Comparison of ENCODE assay signal across 10 cellular contexts in the genomic region with DNA sequence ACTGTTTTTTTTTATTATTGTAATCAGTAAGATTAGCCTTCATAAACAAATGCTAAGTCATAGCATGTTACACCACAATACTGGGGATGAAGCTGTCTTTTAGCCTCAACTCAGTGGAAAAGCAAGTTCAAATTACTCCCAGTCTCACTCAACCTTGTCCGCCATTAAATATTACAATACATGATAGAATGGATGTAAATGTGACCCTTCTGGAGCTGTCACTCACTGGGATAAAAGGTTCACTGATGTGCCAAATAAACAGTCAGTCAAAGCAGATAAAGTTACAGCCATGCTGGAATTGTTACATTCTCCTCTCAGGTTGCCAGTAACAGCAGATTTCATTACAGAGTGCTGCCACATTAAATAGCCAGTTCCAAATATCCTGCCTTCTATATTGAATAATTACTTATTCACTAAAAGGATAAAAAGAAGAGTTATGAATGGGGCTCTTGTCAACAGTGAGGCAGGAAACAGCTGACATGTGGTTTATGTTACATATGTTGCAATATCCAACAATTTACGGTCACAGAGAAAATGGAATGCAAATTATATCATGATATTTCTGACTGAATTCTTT. TPM values are rescaled to one million over a fixed set of nuclear protein-coding genes. Genes with fewer than 3 reads are reported as not detected.
DNase-seq lines count a peak whose midpoint lies in the region; ATAC-seq and TF ChIP-seq lines count a peak whose summit lies in the region.
"Had no signal": no experiment of that assay in that cellular context is flagged by ENCODE, and none has a peak within 500 bp of the region (broad histone marks: within the 10 kb centered on the region; RNA-seq: fewer than 3 reads in every experiment).

No MANE protein-coding gene starts in this region.

- TF ChIP-seq CTCF in SK-N-SH (IDR thresholded peaks at IDR 0.05): no peak
- no peak for TF ChIP-seq CTCF in coronary artery (IDR thresholded peaks at IDR 0.05)
- TF ChIP-seq CTCF in neural progenitor cell (IDR thresholded peaks at IDR 0.05): no peak
- TF ChIP-seq CTCF in stomach (IDR thresholded peaks at IDR 0.05): no peak

- peaks cover 8% of the 10 kb centered on the region for H3K36me3 Mint-ChIP-seq in neural progenitor cell
- H3K36me3 Mint-ChIP-seq: memory B cell had no signal

- H3K36me3 ChIP-seq in SK-N-SH (replicated peaks in 1 of 2; ENCODE audit: control insufficient read depth in 1 of 2, insufficient read depth in 2 of 2, low read length in 1 of 2) (peaks cover 23 to 39% of the 10 kb centered on the region in 2 experiments), neural progenitor cell (peaks cover 11% of the 10 kb centered on the region), stomach (no peaks in the 10 kb centered on the region)

- TF ChIP-seq POLR2A in stomach (IDR thresholded peaks at IDR 0.05): no peak

- H3K9me3 ChIP-seq in SK-N-SH (no peaks in the 10 kb centered on the region), neural progenitor cell (ENCODE audit: low read depth) (no peaks in the 10 kb centered on the region), stomach (no peaks in the 10 kb centered on the region)

- H3K9me3 Mint-ChIP-seq in neural progenitor cell: no peaks in the 10 kb centered on the region

- peaks cover 7% of the 10 kb centered on the region; the same call in 1 of the 2 replicates for H3K79me2 ChIP-seq in SK-N-SH (ENCODE audit: insufficient read depth)
- no peaks in the 10 kb centered on the region for H3K79me2 ChIP-seq in neural progenitor cell (ENCODE audit: low read depth)

- H3K4me1 ChIP-seq in SK-N-SH (ENCODE audit: control insufficient read depth in 1 of 2, insufficient read depth in 2 of 2, low read depth in 1 of 2, low read length in 1 of 2) (peaks cover 17 to 31% of the 10 kb centered on the region in 2 experiments; a peak in 2 of 4 replicates), neural progenitor cell (no peaks in the 10 kb centered on the region), stomach (no peaks in the 10 kb centered on the region)

- WGBS in SK-N-SH (ENCODE audit: low lambda C conversion rate): 63% methylated on average over 2 of the region's 2 CpGs
- WGBS in stomach, 5 donors: 60 to 89% (median 78%) methylated on average over 2 of the region's 2 CpGs

- H4K20me1 ChIP-seq in SK-N-SH (ENCODE audit: insufficient read depth) (no peaks in the 10 kb centered on the region), neural progenitor cell (ENCODE audit: low read depth) (no peaks in the 10 kb centered on the region)

- H3K4me3 ChIP-seq in SK-N-SH (ENCODE audit: low read depth in 2 of 2, low read length in 1 of 2) (no peak overlapping the region), coronary artery (no peak overlapping the region), neural progenitor cell (no peak overlapping the region), stomach (no peak overlapping the region)

- TF ChIP-seq RAD21 in SK-N-SH (IDR thresholded peaks at IDR 0.05; ENCODE audit: low read length): no peak

- H3K27ac ChIP-seq in SK-N-SH (ENCODE audit: low read depth in 2 of 2, low read length in 1 of 2) (peak overlapping the region; percentile 56 to 81), coronary artery (no peak overlapping the region), neural progenitor cell (no peak overlapping the region), stomach (no peak overlapping the region)

- no peak overlapping the region; the same call in 1 of the 2 replicates for H2AFZ ChIP-seq in SK-N-SH (ENCODE audit: low read depth)
- H2AFZ ChIP-seq in neural progenitor cell (replicated peaks): no peak overlapping the region

- TF ChIP-seq EP300 in SK-N-SH (IDR thresholded peaks at IDR 0.05; ENCODE audit: borderline replicate concordance in 1 of 2, low read depth in 1 of 2, low read length in 1 of 2) (peak; percentile 59 to 82; a peak in 3 of 4 replicates), stomach (IDR thresholded peaks at IDR 0.05) (no peak)

- peak; percentile 27 for DNase-seq in GF-D8 (lab: John Stamatoyannopoulos, UW)
- DNase-seq in NCI-H1417 treated with DMSO at 0.1 percent for 48 hours (lab: John Stamatoyannopoulos, UW): peak; percentile 10
- DNase-seq in SK-N-SH: no peak
- peak; percentile 28 to 51 for DNase-seq in lung microvascular endothelial cell (ENCODE audit: low read depth in 2 of 2)
- DNase-seq in coronary artery (ENCODE audit: low spot score): no peak
- no peak for DNase-seq in neural progenitor cell (ENCODE audit: low spot score)
- DNase-seq in stomach: no peak
- DNase-seq in stimulated activated naive CD8-positive, alpha-beta T cell treated with anti-CD3 and anti-CD28 coated beads, Interleukin-15, Interleukin-2, amounts not matched to agents 100 U/mL and 50 U/mL, for 24 hours: no peak
- DNase-seq: Right ventricle myocardium superior had no signal

- ATAC-seq in stimulated activated naive CD8-positive, alpha-beta T cell treated with anti-CD3 and anti-CD28 coated beads, Interleukin-15, Interleukin-2, amounts not matched to agents 100 U/mL and 50 U/mL, for 24 hours: no peak

- H3K27ac Mint-ChIP-seq in neural progenitor cell: no peak overlapping the region
- H3K27ac Mint-ChIP-seq: memory B cell had no signal

- CTCF ChIA-PET in SK-N-SH (lab: Yijun Ruan, JAX): interaction anchor here (1.3 kb wide), 1 partner anchor 27 kb away, joined by 3 read pairs; no protein-coding TSS in a partner anchor

- H3K9ac ChIP-seq in SK-N-SH (no peak overlapping the region), neural progenitor cell (no peak overlapping the region)

- H3K4me2 ChIP-seq in SK-N-SH (peak overlapping the region; percentile 2; the same call in 1 of the 2 replicates), neural progenitor cell (no peak overlapping the region)

- no peak overlapping the region for H3K4me3 Mint-ChIP-seq in neural progenitor cell
- H3K4me3 Mint-ChIP-seq: memory B cell had no signal

- no peaks in the 10 kb centered on the region for H3K27me3 Mint-ChIP-seq in neural progenitor cell (ENCODE audit: insufficient read depth, low read depth)
- H3K27me3 Mint-ChIP-seq: memory B cell had no signal

- POLR2A ChIA-PET in SK-N-SH (lab: Yijun Ruan, JAX): no interaction called here

- intact Hi-C loops in stomach (cut with DNase I; ENCODE audit: low total_unique reads): no loop called here

- H3K4me1 Mint-ChIP-seq in neural progenitor cell: peaks cover 7% of the 10 kb centered on the region

- H3K9me2 ChIP-seq in SK-N-SH: no peaks in the 10 kb centered on the region

- H3F3A ChIP-seq in SK-N-SH (replicated peaks; ENCODE audit: insufficient read depth) (peaks cover 49% of the 10 kb centered on the region), neural progenitor cell (ENCODE audit: low read depth) (no peaks in the 10 kb centered on the region)

- H3K27me3 ChIP-seq in SK-N-SH (ENCODE audit: insufficient read depth) (no peaks in the 10 kb centered on the region), neural progenitor cell (no peaks in the 10 kb centered on the region), stomach (no peaks in the 10 kb centered on the region)

TF ChIP-seq in SK-N-SH, 30 proteins besides CTCF, POLR2A, EP300 and RAD21 (continues in another document):
- TF ChIP-seq, protein P1, sequence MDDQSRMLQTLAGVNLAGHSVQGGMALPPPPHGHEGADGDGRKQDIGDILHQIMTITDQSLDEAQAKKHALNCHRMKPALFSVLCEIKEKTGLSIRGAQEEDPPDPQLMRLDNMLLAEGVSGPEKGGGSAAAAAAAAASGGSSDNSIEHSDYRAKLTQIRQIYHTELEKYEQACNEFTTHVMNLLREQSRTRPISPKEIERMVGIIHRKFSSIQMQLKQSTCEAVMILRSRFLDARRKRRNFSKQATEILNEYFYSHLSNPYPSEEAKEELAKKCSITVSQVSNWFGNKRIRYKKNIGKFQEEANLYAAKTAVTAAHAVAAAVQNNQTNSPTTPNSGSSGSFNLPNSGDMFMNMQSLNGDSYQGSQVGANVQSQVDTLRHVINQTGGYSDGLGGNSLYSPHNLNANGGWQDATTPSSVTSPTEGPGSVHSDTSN (IDR thresholded peaks at IDR 0.05): peak; percentile 88
- TF ChIP-seq YY1 (IDR thresholded peaks at IDR 0.05; ENCODE audit: low read depth): no peak
- peak; percentile 47 for TF ChIP-seq JUND (IDR thresholded peaks at IDR 0.05)
- TF ChIP-seq, protein P2, sequence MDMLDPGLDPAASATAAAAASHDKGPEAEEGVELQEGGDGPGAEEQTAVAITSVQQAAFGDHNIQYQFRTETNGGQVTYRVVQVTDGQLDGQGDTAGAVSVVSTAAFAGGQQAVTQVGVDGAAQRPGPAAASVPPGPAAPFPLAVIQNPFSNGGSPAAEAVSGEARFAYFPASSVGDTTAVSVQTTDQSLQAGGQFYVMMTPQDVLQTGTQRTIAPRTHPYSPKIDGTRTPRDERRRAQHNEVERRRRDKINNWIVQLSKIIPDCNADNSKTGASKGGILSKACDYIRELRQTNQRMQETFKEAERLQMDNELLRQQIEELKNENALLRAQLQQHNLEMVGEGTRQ (IDR thresholded peaks at IDR 0.05; ENCODE audit: borderline replicate concordance, low read depth, low read length): no peak
- TF ChIP-seq TEAD4 (IDR thresholded peaks at IDR 0.05; ENCODE audit: borderline replicate concordance, insufficient read depth): peak; percentile 73; the same call in 1 of the 2 replicates
- TF ChIP-seq SIN3A (IDR thresholded peaks at IDR 0.05; ENCODE audit: borderline replicate concordance, low read depth, low read length): peak; percentile 41; the same call in 1 of the 2 replicates
- TF ChIP-seq TCF12 (IDR thresholded peaks at IDR 0.05): peak; percentile 87
- no peak for TF ChIP-seq CHD2 (IDR thresholded peaks at IDR 0.05; ENCODE audit: low read length, partially characterized antibody)
- TF ChIP-seq POLR2AphosphoS5 (IDR thresholded peaks at IDR 0.05; ENCODE audit: low read depth, low read length): peak; percentile 51; the same call in 1 of the 2 replicates
- peak; percentile 14; the same call in 1 of the 2 replicates for TF ChIP-seq FOXM1 (IDR thresholded peaks at IDR 0.05; ENCODE audit: low read depth)
- TF ChIP-seq FOSL2 (IDR thresholded peaks at IDR 0.05; ENCODE audit: borderline replicate concordance, low read depth): 0 out of 2 replicates have a peak, but pooled peaks have one; percentile 10
- TF ChIP-seq, protein P3, sequence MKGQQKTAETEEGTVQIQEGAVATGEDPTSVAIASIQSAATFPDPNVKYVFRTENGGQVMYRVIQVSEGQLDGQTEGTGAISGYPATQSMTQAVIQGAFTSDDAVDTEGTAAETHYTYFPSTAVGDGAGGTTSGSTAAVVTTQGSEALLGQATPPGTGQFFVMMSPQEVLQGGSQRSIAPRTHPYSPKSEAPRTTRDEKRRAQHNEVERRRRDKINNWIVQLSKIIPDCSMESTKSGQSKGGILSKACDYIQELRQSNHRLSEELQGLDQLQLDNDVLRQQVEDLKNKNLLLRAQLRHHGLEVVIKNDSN (IDR thresholded peaks at IDR 0.05; ENCODE audit: borderline replicate concordance, low read depth): 0 out of 2 replicates have a peak, but pooled peaks have one; percentile 10

RNA-seq across cellular contexts. Expression of a gene that starts 53.4 kb away (rescaled TPM):
- polyA plus RNA-seq in SK-N-SH (2012; rRNA removed): 2.0 and 2.2 TPM in 2 replicates
- polyA plus RNA-seq in SK-N-SH (2012; cell fraction: cytosol; rRNA removed): 2.5 TPM in 2 replicates
- polyA plus RNA-seq in SK-N-SH (2012; cell fraction: nucleus; rRNA removed): 1.9 and 4.7 TPM in 2 replicates
- 1.8 and 4.4 TPM in 2 replicates for total RNA-seq in lung microvascular endothelial cell
- 40.5 and 66.4 TPM in 2 replicates for total RNA-seq in neural progenitor cell (ENCODE audit: low replicate concordance)
- 10 to 100 TPM in 1 of 5 donors, 1 to 10 TPM in 1, under 1 TPM in 2, not detected in 1; 0.58 to 10.8 (median 3.4) TPM for total RNA-seq in stomach
- 1 to 10 TPM in 1 of 3 donors, under 1 TPM in 2; 0.31 to 1.1 (median 0.37) TPM for polyA plus RNA-seq in stomach

Comparison
In these comparisons a context has a peak if more than half of its experiments do, and no peak if none do; other contexts are left out.
1. DNase-seq: peak in GF-D8 (single experiment), NCI-H1417 treated with DMSO at 0.1 percent for 48 hours (single experiment) and lung microvascular endothelial cell (2 of 2); none in SK-N-SH (single experiment), coronary artery (single experiment), neural progenitor cell (single experiment), stomach (single experiment) and stimulated activated naive CD8-positive, alpha-beta T cell treated with anti-CD3 and anti-CD28 coated beads, Interleukin-15, Interleukin-2, amounts not matched to agents 100 U/mL and 50 U/mL, for 24 hours (single experiment).
2. H3K27ac ChIP-seq: peak in SK-N-SH (2 of 2); none in coronary artery (0 of 2), neural progenitor cell (single experiment) and stomach (0 of 5).